In genomic region chr17:7251330-7252175, GRCh38 we compare ENCODE assay signal across 8 cellular contexts. TPM values are rescaled to one million over a fixed set of nuclear protein-coding genes. Genes with fewer than 3 reads are reported as not detected.
DNase-seq lines count a peak whose midpoint lies in the region; ATAC-seq, FAIRE-seq and TF ChIP-seq lines count a peak whose summit lies in the region.

Gene CTDNEP1 (minus strand): TSS chr17:7251734. CDS start chr17:7251296, 438 bp downstream.

- FAIRE-seq in bronchial epithelial cell (lab: Jason Lieb, UNC) = peak; percentile 64

- ATAC-seq in GM18873 (IDR thresholded peaks at IDR 0.05; ENCODE audit: low FRiP score, unreplicated experiment) = peak; percentile 84
- ATAC-seq in HG03139 (IDR thresholded peaks at IDR 0.05; ENCODE audit: unreplicated experiment) = peak; percentile 76

- BruUV-seq in A673 (replicated peaks; lab: Mats Ljungman, UMichigan) = no TSS peak

- CTCF ChIA-PET in A673 (lab: Charles Lee) = no interaction called here

- intact Hi-C loops in A673 (cut with micrococcal nuclease; ENCODE audit: unreplicated experiment) = loop anchor here (1.0 to 5.0 kb wide), 2 partner anchors 8 to 56 kb away; partner anchors contain the start of gene EIF5A

- POLR2A ChIA-PET in A673 (lab: Charles Lee; ENCODE audit: low non-redundant PET) = interaction anchor here (0.6 kb wide), 3 partner anchors 9 to 232 kb away, joined by 3 to 5 read pairs (median 3); partner anchors contain the start of gene GABARAP

- H3K4me3 ChIP-seq in A673 (ENCODE audit: low read depth, low read length, poor library complexity, severe bottlenecking) (peak within 1 kb of the TSS; percentile 74), WERI-Rb-1 (ENCODE audit: low read depth, low read length) (peak within 1 kb of the TSS; percentile 75), bronchial epithelial cell (ENCODE audit: low read depth, low read length) (peak within 1 kb of the TSS; percentile 54), iPS-20b (ENCODE audit: low read length) (peak within 1 kb of the TSS; percentile 92), skeletal muscle tissue (ENCODE audit: low read length in 3 of 3) (peak within 1 kb of the TSS; percentile 64 to 92 (median 89))

- H3K27ac ChIP-seq in A673 (ENCODE audit: low read depth, low read length, poor library complexity, severe bottlenecking) (peak within 1 kb of the TSS; percentile 98), WERI-Rb-1 (peak within 1 kb of the TSS; percentile 98), iPS-20b (ENCODE audit: low read length) (peak within 1 kb of the TSS; percentile 100), skeletal muscle tissue (ENCODE audit: low read depth, low read length) (peak within 1 kb of the TSS; percentile 100)

- peak; percentile 100 for DNase-seq in A673 (ENCODE audit: low spot score)
- DNase-seq in NCI-H2227 (lab: John Stamatoyannopoulos, UW; ENCODE audit: unreplicated experiment) = peak; percentile 96
- peak; percentile 98 for DNase-seq in WERI-Rb-1
- DNase-seq in bronchial epithelial cell (ENCODE audit: low read depth) = peak; percentile 98

- no peaks in the 10 kb centered on the region for H3K9me3 ChIP-seq in A673 (ENCODE audit: low read depth, low read length, poor library complexity, severe bottlenecking)
- no peaks in the 10 kb centered on the region for H3K9me3 ChIP-seq in WERI-Rb-1 (ENCODE audit: severe bottlenecking)
- no peaks in the 10 kb centered on the region for H3K9me3 ChIP-seq in iPS-20b (ENCODE audit: insufficient read depth, low read depth, low read length)
- H3K9me3 ChIP-seq in skeletal muscle tissue (ENCODE audit: control insufficient read depth in 3 of 3, low read length in 3 of 3) = no peaks in the 10 kb centered on the region

- H3K36me3 ChIP-seq in A673 (ENCODE audit: insufficient read depth, low read length, poor library complexity, severe bottlenecking) (peaks cover 25% of the 10 kb centered on the region), WERI-Rb-1 (peaks cover 46% of the 10 kb centered on the region), bronchial epithelial cell (ENCODE audit: control insufficient read depth, insufficient read depth, low read length) (peaks cover 5% of the 10 kb centered on the region), iPS-20b (ENCODE audit: insufficient read depth, low read depth, low read length) (peaks cover 37% of the 10 kb centered on the region), skeletal muscle tissue (ENCODE audit: control insufficient read depth in 3 of 3, insufficient read depth in 3 of 3, low read length in 3 of 3) (peaks cover 19 to 30% (median 27%) of the 10 kb centered on the region in 3 donors)

- H3K4me1 ChIP-seq in A673 (ENCODE audit: insufficient read depth, low read length, poor library complexity, severe bottlenecking) (peaks cover 17% of the 10 kb centered on the region), iPS-20b (ENCODE audit: insufficient read depth, low read length) (peaks cover 7% of the 10 kb centered on the region), skeletal muscle tissue (ENCODE audit: control insufficient read depth in 3 of 3, insufficient read depth in 3 of 3, low read length in 3 of 3) (peaks cover 39 to 47% (median 45%) of the 10 kb centered on the region in 3 donors)

- H3K9ac ChIP-seq in iPS-20b (ENCODE audit: low read depth, low read length) (peak within 1 kb of the TSS; percentile 94), skeletal muscle tissue (ENCODE audit: low read depth in 1 of 3, low read length in 3 of 3) (peak within 1 kb of the TSS; percentile 98 to 99 (median 99))

- TF ChIP-seq CTCF in A673 (conservative IDR thresholded peaks at IDR 0.05; ENCODE audit: low read depth, low read length) (no peak), WERI-Rb-1 (IDR thresholded peaks at IDR 0.05; ENCODE audit: low read depth, low read length) (no peak), bronchial epithelial cell (IDR thresholded peaks at IDR 0.05; ENCODE audit: insufficient read depth, low read length, severe bottlenecking) (no peak)

- H3K27me3 ChIP-seq in A673 (replicated peaks; ENCODE audit: insufficient read depth, low read depth, low read length, poor library complexity) (no peaks in the 10 kb centered on the region), WERI-Rb-1 (ENCODE audit: insufficient read depth, low read depth, severe bottlenecking) (no peaks in the 10 kb centered on the region), bronchial epithelial cell (ENCODE audit: control insufficient read depth, insufficient read depth, low read length) (no peaks in the 10 kb centered on the region), iPS-20b (ENCODE audit: insufficient read depth, low read length) (no peaks in the 10 kb centered on the region), skeletal muscle tissue (ENCODE audit: control insufficient read depth in 3 of 3, insufficient read depth in 3 of 3, low read length in 3 of 3) (no peaks in the 10 kb centered on the region)

RNA-seq across cellular contexts. Expression of gene CTDNEP1, which starts in this region (rescaled TPM):
- total RNA-seq in A673 (2021) (175 and 179 TPM in 2 replicates), bronchial epithelial cell (17.6 and 25.3 TPM in 2 replicates), skeletal muscle tissue (39.7 TPM)

Comparison
In these comparisons a context has a peak if more than half of its experiments do, and no peak if none do; other contexts are left out.
1. Peak in every context shown above with its lines: DNase-seq, ATAC-seq, H3K4me3 ChIP-seq and H3K27ac ChIP-seq.